Comparison of ENCODE assay signal across 8 cellular contexts in genomic region chr5:178279723-178280438, GRCh38. TPM values are rescaled to one million over a fixed set of nuclear protein-coding genes. Genes with fewer than 3 reads are reported as not detected.
DNase-seq lines count a peak whose midpoint lies in the region; ATAC-seq and TF ChIP-seq lines count a peak whose summit lies in the region.

No MANE protein-coding gene starts in this region.

- no TSS peak for BruUV-seq in IMR-90 (replicated peaks; lab: Mats Ljungman, UMichigan)

- H4K20me1 ChIP-seq in IMR-90 (ENCODE audit: insufficient read depth, low read length): no peaks in the 10 kb centered on the region

- POLR2A ChIA-PET in IMR-90 (lab: Charles Lee; ENCODE audit: unreplicated experiment): no interaction called here

- H2AFZ ChIP-seq in IMR-90 (replicated peaks; ENCODE audit: low read length, poor library complexity): peak overlapping the region; percentile 76

- no peak overlapping the region for H2BK5ac ChIP-seq in IMR-90 (ENCODE audit: low read depth, low read length, poor library complexity, severe bottlenecking)

- ATAC-seq in IMR-90 (ENCODE audit: low read depth): peak; percentile 97
- peak; percentile 94 to 97 for ATAC-seq in left cardiac atrium
- no peak for ATAC-seq in HG02884 (IDR thresholded peaks at IDR 0.05; ENCODE audit: unreplicated experiment)

- dilution Hi-C loops in IMR-90 (cut with HindIII; ENCODE audit: low sequenced_read_pairs, unreplicated experiment): no loop called here

- peak; percentile 40 for DNase-seq in NCI-H2029 (lab: John Stamatoyannopoulos, UW)
- no peak for DNase-seq in NCI-H2029 treated with DMSO at 0.1 percent for 48 hours (lab: John Stamatoyannopoulos, UW)
- peak; percentile 59 for DNase-seq in IMR-90
- peak; percentile 71 for DNase-seq in SKM-1 treated with dmso at 0.1 percent for 144 hours (lab: John Stamatoyannopoulos, UW; ENCODE audit: unreplicated experiment)
- peak; percentile 41 for DNase-seq in activated naive CD8-positive, alpha-beta T cell treated with anti-CD3 and anti-CD28 coated beads, Interleukin-2, amount 50 U/mL, for 16 hours (ENCODE audit: low read depth, low spot score)
- DNase-seq in left cardiac atrium: peak; percentile 94
- peak; percentile 83 for DNase-seq in prostate gland (ENCODE audit: low spot score)

- H3K4ac ChIP-seq in IMR-90 (ENCODE audit: low read depth, low read length): no peak overlapping the region

- H3K27me3 ChIP-seq in IMR-90 (ENCODE audit: control insufficient read depth, insufficient read depth, low read length): no peaks in the 10 kb centered on the region; the same call in 1 of the 2 replicates
- peaks cover 2% of the 10 kb centered on the region for H3K27me3 ChIP-seq in prostate gland (replicated peaks; ENCODE audit: insufficient read depth)

- no peak overlapping the region for H3K18ac ChIP-seq in IMR-90 (ENCODE audit: low read depth, low read length)

- H3K4me1 ChIP-seq in IMR-90 (ENCODE audit: control insufficient read depth, insufficient read depth, low read length) (no peaks in the 10 kb centered on the region), prostate gland (replicated peaks) (no peaks in the 10 kb centered on the region)

- H2AK5ac ChIP-seq in IMR-90 (ENCODE audit: low read depth, low read length): no peak overlapping the region

- H2BK20ac ChIP-seq in IMR-90 (ENCODE audit: low read depth, low read length): no peak overlapping the region

- TF ChIP-seq RAD21 in IMR-90 (IDR thresholded peaks at IDR 0.05; ENCODE audit: low read length): peak; percentile 70

- no peak overlapping the region for H3K9ac ChIP-seq in IMR-90 (ENCODE audit: low read depth, low read length)

- CTCF ChIA-PET in IMR-90 (lab: Yijun Ruan, JAX): interaction anchor here (0.7 kb wide), 1 partner anchor 281 kb away, joined by 3 read pairs; no protein-coding TSS in a partner anchor

- no peak overlapping the region for H3K14ac ChIP-seq in IMR-90 (replicated peaks; ENCODE audit: low read depth, low read length)

- H2BK15ac ChIP-seq in IMR-90 (ENCODE audit: low read depth, low read length): no peak overlapping the region

- intact Hi-C loops in IMR-90 (cut with micrococcal nuclease): loop anchor here (1.0 to 5.0 kb wide), 3 partner anchors 310 to 1212 kb away; partner anchors contain the start of genes COL23A1 and ZNF354A
- intact Hi-C loops in left cardiac atrium (cut with DNase I): loop anchor here in 1 of 2 donors (1.0 to 10.0 kb wide), 4 partner anchors 175 to 557 kb away; no protein-coding TSS in a partner anchor
- intact Hi-C loops in prostate gland (cut with DNase I): loop anchor here (2.0 kb wide), 2 partner anchors 271 to 313 kb away; no protein-coding TSS in a partner anchor

- H4K8ac ChIP-seq in IMR-90 (ENCODE audit: low read depth in 2 of 2, low read length in 2 of 2): no peak overlapping the region

- no peaks in the 10 kb centered on the region for H3K36me3 ChIP-seq in IMR-90 (ENCODE audit: control insufficient read depth, insufficient read depth, low read length)
- no peaks in the 10 kb centered on the region for H3K36me3 ChIP-seq in prostate gland

- H3K27ac ChIP-seq in IMR-90 (ENCODE audit: insufficient read depth, low read length) (no peak overlapping the region), prostate gland (no peak overlapping the region)

- no peak overlapping the region for H4K5ac ChIP-seq in IMR-90 (ENCODE audit: low read depth, low read length)

- TF ChIP-seq CTCF in IMR-90 (conservative IDR thresholded peaks at IDR 0.05; ENCODE audit: low read depth, low read length): peak; percentile 62
- peak; percentile 66 to 96 (median 91) for TF ChIP-seq CTCF in prostate gland (IDR thresholded peaks at IDR 0.05)

- H3K4me3 ChIP-seq in IMR-90 (ENCODE audit: insufficient read depth, low read depth, low read length) (no peak overlapping the region), prostate gland (no peak overlapping the region)

- H2AK9ac ChIP-seq in IMR-90 (replicated peaks; ENCODE audit: low read depth, low read length, poor library complexity): no peak overlapping the region

- H4K91ac ChIP-seq in IMR-90 (ENCODE audit: insufficient read depth, low read depth, low read length): no peak overlapping the region

- H3K23ac ChIP-seq in IMR-90 (ENCODE audit: low read depth, low read length): no peak overlapping the region

- in situ Hi-C loops in IMR-90 (cut with MboI; ENCODE audit: low sequenced_read_pairs): loop anchor here (5.0 to 25.0 kb wide), 2 partner anchors 272 to 1207 kb away; no protein-coding TSS in a partner anchor

- H3K9me1 ChIP-seq in IMR-90 (ENCODE audit: insufficient read depth, low read length): no peaks in the 10 kb centered on the region

- no peak overlapping the region for H2BK120ac ChIP-seq in IMR-90 (ENCODE audit: low read depth, low read length)

- no peak overlapping the region for H3K56ac ChIP-seq in IMR-90 (ENCODE audit: extremely low read depth, insufficient read depth, low read length)

- TF ChIP-seq POLR2A in IMR-90 (IDR thresholded peaks at IDR 0.05; ENCODE audit: low read depth, low read length) (no peak), prostate gland (IDR thresholded peaks at IDR 0.05) (peak; percentile 15)

- H3K79me1 ChIP-seq in IMR-90 (ENCODE audit: low read depth in 1 of 2, low read length in 2 of 2): no peaks in the 10 kb centered on the region

- WGBS in IMR-90 (ENCODE audit: extremely low coverage in 2 of 2, insufficient read length in 1 of 2), 2 experiments: 17% methylated on average over 16 of the region's 33 CpGs; no CpG with 5 or more reads in 1 of the 2 experiments
- 17% methylated on average over 31 of the region's 33 CpGs for WGBS in prostate gland

- H3K9me3 ChIP-seq in IMR-90 (ENCODE audit: control insufficient read depth, insufficient read depth, low read length) (peaks cover 13% of the 10 kb centered on the region), prostate gland (no peaks in the 10 kb centered on the region)

- no peak overlapping the region; the same call in 1 of the 2 replicates for H3K4me2 ChIP-seq in IMR-90 (ENCODE audit: low read depth, low read length)

TF ChIP-seq in IMR-90, 13 proteins besides CTCF, POLR2A, EP300 and RAD21:
- no peak for TF ChIP-seq RCOR1 (IDR thresholded peaks at IDR 0.05; ENCODE audit: insufficient replicate concordance, low read length)
- TF ChIP-seq SMC3 (IDR thresholded peaks at IDR 0.05; ENCODE audit: low read depth, low read length): peak; percentile 43; the same call in 1 of the 2 replicates
- no peak for TF ChIP-seq USF2 (IDR thresholded peaks at IDR 0.05; ENCODE audit: low read depth, low read length)
- TF ChIP-seq MXI1 (IDR thresholded peaks at IDR 0.05; ENCODE audit: borderline replicate concordance, low read depth, low read length): no peak

RNA-seq across cellular contexts. Expression of gene PHYKPL, which starts 47.3 kb away (rescaled TPM):
- total RNA-seq in IMR-90 (2012; rRNA removed): 8.6 and 10.0 TPM in 2 replicates
- 24.5 and 25.5 TPM in 2 replicates for polyA plus RNA-seq in IMR-90 (2012; rRNA removed)
- polyA plus RNA-seq in IMR-90 (2012; cell fraction: cytosol; rRNA removed): 11.2 and 15.3 TPM in 2 replicates
- 124 and 147 TPM in 2 replicates for polyA plus RNA-seq in IMR-90 (2012; cell fraction: nucleus; rRNA removed; ENCODE audit: low replicate concordance)
- total RNA-seq in left cardiac atrium: 10 to 100 TPM; 43.6 to 53.5 TPM
- 100 to 1,000 TPM in 1 of 2 donors, 10 to 100 TPM in 1; 43.4 to 135 TPM for total RNA-seq in prostate gland
